In the genomic region with DNA sequence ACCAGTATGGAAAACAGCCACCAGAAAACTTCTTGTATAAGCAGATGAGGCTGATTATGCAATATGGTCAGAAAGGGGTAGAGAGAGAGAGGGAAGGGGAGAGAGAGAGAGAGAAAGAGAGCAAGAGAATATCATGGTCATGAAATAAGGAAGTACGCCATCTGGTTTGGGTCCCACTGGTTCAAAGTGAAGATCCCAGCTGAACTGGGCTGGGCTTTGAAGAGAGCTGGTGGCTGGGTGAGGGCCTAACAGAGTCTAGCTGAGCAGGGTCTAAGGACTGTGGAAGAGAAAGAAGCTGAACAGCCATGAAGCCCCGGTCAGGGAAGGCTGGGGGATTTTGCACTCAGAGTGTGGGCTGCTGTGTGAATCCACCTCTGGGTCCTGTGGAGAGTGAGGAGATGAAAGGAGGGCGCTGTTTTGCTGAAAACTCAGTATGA, we compare ENCODE assay signal across 10 cellular contexts. TPM values are rescaled to one million over a fixed set of nuclear protein-coding genes. Genes with fewer than 3 reads are reported as not detected.
DNase-seq lines count a peak whose midpoint lies in the region; ATAC-seq, FAIRE-seq and TF ChIP-seq lines count a peak whose summit lies in the region.
"Had no signal": no experiment of that assay in that cellular context is flagged by ENCODE, and none has a peak within 500 bp of the region (broad histone marks: within the 10 kb centered on the region; RNA-seq: fewer than 3 reads in every experiment).

No MANE protein-coding gene starts in this region.

- H3K9me3 ChIP-seq in kidney (ENCODE audit: control insufficient read depth in 1 of 2, low read length in 2 of 2) (no peaks in the 10 kb centered on the region), A673 (ENCODE audit: low read depth, low read length, poor library complexity, severe bottlenecking) (no peaks in the 10 kb centered on the region)

- peak; percentile 81 to 87 for DNase-seq in AML-193 (lab: John Stamatoyannopoulos, UW)
- no peak for DNase-seq in GM18507 (ENCODE audit: extremely low spot score, insufficient read length, low read depth)
- no peak for DNase-seq in T-cell
- peak; percentile 27 for DNase-seq in kidney
- no peak for DNase-seq in A673 (ENCODE audit: low spot score)
- DNase-seq in NCI-H2081 treated with DMSO at 0.1 percent for 48 hours (lab: John Stamatoyannopoulos, UW) = no peak
- DNase-seq: NCI-H2081 had no signal

- H3K27me3 ChIP-seq in A673 (replicated peaks; ENCODE audit: insufficient read depth, low read depth, low read length, poor library complexity) = no peaks in the 10 kb centered on the region

- peak overlapping the region; percentile 95 to 99 for H3K27ac Mint-ChIP-seq in T-cell

- H3K4me3 ChIP-seq in kidney (ENCODE audit: low read length in 2 of 2) (no peak overlapping the region), A673 (ENCODE audit: low read depth, low read length, poor library complexity, severe bottlenecking) (no peak overlapping the region)

- intact Hi-C loops in kidney (cut with DNase I) (no loop called here), A673 (cut with micrococcal nuclease; ENCODE audit: unreplicated experiment) (no loop called here)

- peak overlapping the region; percentile 17 to 74 (median 18) for H3K4me3 Mint-ChIP-seq in T-cell

- CTCF ChIA-PET in T-cell (lab: Charles Lee) = interaction anchor here in 1 of 2 donors (1.0 to 1.2 kb wide), 2 partner anchors 14 to 16 kb away, joined by 4 read pairs; a partner anchor contains a TSS
- CTCF ChIA-PET in A673 (lab: Charles Lee) = no interaction called here

- H3K9me3 Mint-ChIP-seq in T-cell = no peaks in the 10 kb centered on the region

- no peaks in the 10 kb centered on the region for H3K27me3 Mint-ChIP-seq in T-cell

- no TSS peak for BruUV-seq in A673 (replicated peaks; lab: Mats Ljungman, UMichigan)

- H3K27ac ChIP-seq in kidney (ENCODE audit: low read depth in 2 of 2, low read length in 2 of 2) = no peak overlapping the region
- no peak overlapping the region for H3K27ac ChIP-seq in A673 (ENCODE audit: low read depth, low read length, poor library complexity, severe bottlenecking)

- peaks cover 91 to 96% (median 95%) of the 10 kb centered on the region in 3 donors for H3K4me1 Mint-ChIP-seq in T-cell

- ATAC-seq in T-cell (replicated peaks in 1 of 4) (no peak), HG02798 (IDR thresholded peaks at IDR 0.05; ENCODE audit: poor library complexity, unreplicated experiment) (no peak), GM18517 (IDR thresholded peaks at IDR 0.05; ENCODE audit: unreplicated experiment) (no peak)

- peaks cover 50% of the 10 kb centered on the region for H3K36me3 Mint-ChIP-seq in T-cell

- TF ChIP-seq CTCF in kidney (IDR thresholded peaks at IDR 0.05; ENCODE audit: borderline replicate concordance, extremely low read depth, insufficient read depth) (no peak), A673 (conservative IDR thresholded peaks at IDR 0.05; ENCODE audit: low read depth, low read length) (no peak)

- FAIRE-seq in GM18507 (lab: Jason Lieb, UNC) (peak; percentile 88), kidney (lab: Jason Lieb, UNC) (no peak)
- FAIRE-seq: colon had no signal

- no peak overlapping the region for H3K9ac ChIP-seq in kidney (ENCODE audit: low read length in 2 of 2)

- H3K36me3 ChIP-seq in kidney (ENCODE audit: control insufficient read depth in 1 of 2, insufficient read depth in 2 of 2, low read length in 2 of 2) (no peaks in the 10 kb centered on the region), A673 (ENCODE audit: insufficient read depth, low read length, poor library complexity, severe bottlenecking) (no peaks in the 10 kb centered on the region)

- POLR2A ChIA-PET in T-cell (lab: Charles Lee) = interaction anchor here in 1 of 2 donors (0.6 kb wide), 1 partner anchor 108 kb away, joined by 3 read pairs; no protein-coding TSS in a partner anchor
- POLR2A ChIA-PET in A673 (lab: Charles Lee; ENCODE audit: low non-redundant PET) = no interaction called here

- peaks cover 0 to 2% of the 10 kb centered on the region in 2 donors for H3K4me1 ChIP-seq in kidney (ENCODE audit: control insufficient read depth in 1 of 2, insufficient read depth in 1 of 2, low read depth in 1 of 2, low read length in 2 of 2)
- H3K4me1 ChIP-seq in A673 (ENCODE audit: insufficient read depth, low read length, poor library complexity, severe bottlenecking) = no peaks in the 10 kb centered on the region

RNA-seq across cellular contexts. Expression of a gene that starts 14.6 kb away (rescaled TPM):
- total RNA-seq in T-cell (10 to 100 TPM; 75.7 to 98.9 (median 85.3) TPM), kidney (26.3 TPM), A673 (2021) (3.8 and 5.4 TPM in 2 replicates)
- polyA plus RNA-seq in kidney (ENCODE audit: insufficient read depth, low read depth, low replicate concordance) = 11.3 TPM

RNA-seq across cellular contexts. Expression of a gene that starts 47.9 kb away (rescaled TPM):
- total RNA-seq in T-cell (10 to 100 TPM; 21.7 to 57.5 (median 27.6) TPM), kidney (35.8 TPM), A673 (2021) (40.6 and 41.9 TPM in 2 replicates)
- polyA plus RNA-seq in kidney (ENCODE audit: insufficient read depth, low read depth, low replicate concordance) = 47.7 TPM

Comparison
In these comparisons a context has a peak if more than half of its experiments do, and no peak if none do; other contexts are left out.
1. DNase-seq: peak in AML-193 (2 of 2) and kidney (single experiment); none in GM18507 (single experiment), T-cell (0 of 34), A673 (single experiment) and NCI-H2081 treated with DMSO at 0.1 percent for 48 hours (single experiment).